ENCODE assay signal across 1 cellular context in the genomic region with DNA sequence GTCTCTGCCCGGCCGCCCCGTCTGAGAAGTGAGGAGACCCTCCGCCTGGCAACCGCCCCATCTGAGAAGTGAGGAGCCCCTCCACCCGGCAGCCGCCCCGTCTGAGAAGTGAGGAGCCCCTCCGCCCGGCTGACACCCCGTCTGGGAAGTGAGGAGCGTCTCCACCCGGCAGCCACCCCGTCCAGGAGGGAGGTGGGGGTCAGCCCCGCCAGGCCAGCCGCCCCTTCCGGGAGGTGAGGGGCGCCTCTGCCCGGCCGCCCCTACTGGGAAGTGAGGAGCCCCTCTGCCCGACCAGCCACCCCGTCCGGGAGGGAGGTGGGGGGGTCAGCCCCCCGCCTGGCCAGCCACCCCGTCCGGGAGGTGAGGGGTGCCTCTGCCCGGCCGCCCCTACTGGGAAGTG. TPM values are rescaled to one million over a fixed set of nuclear protein-coding genes. Genes with fewer than 3 reads are reported as not detected.
"Had no signal": no experiment of that assay in that cellular context is flagged by ENCODE, and none has a peak within 500 bp of the region (broad histone marks: within the 10 kb centered on the region; RNA-seq: fewer than 3 reads in every experiment).

No MANE protein-coding gene starts in this region.

RNA-seq across cellular contexts. Expression of gene TRERF1, which starts 14.7 kb away (rescaled TPM):
- total RNA-seq: dermis microvascular lymphatic vessel endothelial cell had no signal
